8 cellular contexts compared by ENCODE assay signal in genomic region chr5:143106175-143106574, GRCh38.
DNase-seq lines count a peak whose midpoint lies in the region; ATAC-seq, FAIRE-seq and TF ChIP-seq lines count a peak whose summit lies in the region.

No MANE protein-coding gene starts in this region.

- TF ChIP-seq POLR2A in stomach (IDR thresholded peaks at IDR 0.05) (no peak), vagina (IDR thresholded peaks at IDR 0.05) (no peak)

- WGBS in stomach, 5 donors, result 64 to 76% (median 73%) methylated on average over 6 of the region's 6 CpGs

- POLR2A ChIA-PET in activated CD8-positive, alpha-beta T cell treated with anti-CD3 and anti-CD28 coated beads for 36 hours (lab: Charles Lee), result interaction anchor here (0.9 to 1.3 kb wide), 2 partner anchors 10 to 92 kb away, joined by 3 to 6 read pairs; no protein-coding TSS in a partner anchor

- ATAC-seq in activated naive CD8-positive, alpha-beta T cell treated with anti-CD3 and anti-CD28 coated beads, Interleukin-2, amount 50 U/mL, for 24 hours, result no peak
- ATAC-seq in activated CD8-positive, alpha-beta T cell treated with anti-CD3 and anti-CD28 coated beads for 36 hours, result no peak

- no peaks in the 10 kb centered on the region for H3K27me3 ChIP-seq in stomach
- no peaks in the 10 kb centered on the region for H3K27me3 ChIP-seq in vagina

- no peak for DNase-seq in activated naive CD8-positive, alpha-beta T cell treated with anti-CD3 and anti-CD28 coated beads, Interleukin-2, amount 50 U/mL, for 24 hours
- DNase-seq in activated naive CD8-positive, alpha-beta T cell treated with anti-CD3 and anti-CD28 coated beads for 36 hours, result no peak
- DNase-seq in RCC 7860 (ENCODE audit: low spot score), result peak; percentile 72
- DNase-seq in foreskin melanocyte, result peak; percentile 44
- DNase-seq in stomach, result peak; percentile 39
- no peak for DNase-seq in NK-92 treated with Interleukin-12 subunit alpha and Interleukin-12 subunit beta, amount 100 ng/mL, for 24 hours (lab: John Stamatoyannopoulos, UW)
- no peak for DNase-seq in vagina (ENCODE audit: extremely low spot score in 2 of 2)
- no peak for DNase-seq in activated CD8-positive, alpha-beta T cell treated with anti-CD3 and anti-CD28 coated beads for 36 hours

- CTCF ChIA-PET in activated CD8-positive, alpha-beta T cell treated with anti-CD3 and anti-CD28 coated beads for 36 hours (lab: Charles Lee), result no interaction called here

- H3K36me3 ChIP-seq in stomach, result no peaks in the 10 kb centered on the region
- no peaks in the 10 kb centered on the region for H3K36me3 ChIP-seq in vagina

- no peak overlapping the region for H3K4me3 Mint-ChIP-seq in activated naive CD8-positive, alpha-beta T cell treated with anti-CD3 and anti-CD28 coated beads, Interleukin-2, amount 50 U/mL, for 24 hours
- H3K4me3 Mint-ChIP-seq in activated naive CD8-positive, alpha-beta T cell treated with anti-CD3 and anti-CD28 coated beads for 36 hours, result no peak overlapping the region
- H3K4me3 Mint-ChIP-seq in activated CD8-positive, alpha-beta T cell treated with anti-CD3 and anti-CD28 coated beads for 36 hours, result no peak overlapping the region

- H3K36me3 Mint-ChIP-seq in activated naive CD8-positive, alpha-beta T cell treated with anti-CD3 and anti-CD28 coated beads, Interleukin-2, amount 50 U/mL, for 24 hours (ENCODE audit: low read depth), result peaks cover 3% of the 10 kb centered on the region
- H3K36me3 Mint-ChIP-seq in activated naive CD8-positive, alpha-beta T cell treated with anti-CD3 and anti-CD28 coated beads for 36 hours, result peaks cover 18% of the 10 kb centered on the region
- peaks cover 8% of the 10 kb centered on the region for H3K36me3 Mint-ChIP-seq in activated CD8-positive, alpha-beta T cell treated with anti-CD3 and anti-CD28 coated beads for 36 hours (ENCODE audit: low read depth)

- H3K4me1 ChIP-seq in stomach, result peaks cover 6 to 48% (median 32%) of the 10 kb centered on the region in 4 donors
- peaks cover 14% of the 10 kb centered on the region for H3K4me1 ChIP-seq in vagina

- H3K27me3 Mint-ChIP-seq in activated naive CD8-positive, alpha-beta T cell treated with anti-CD3 and anti-CD28 coated beads, Interleukin-2, amount 50 U/mL, for 24 hours, result no peaks in the 10 kb centered on the region
- no peaks in the 10 kb centered on the region for H3K27me3 Mint-ChIP-seq in activated naive CD8-positive, alpha-beta T cell treated with anti-CD3 and anti-CD28 coated beads for 36 hours
- H3K27me3 Mint-ChIP-seq in activated CD8-positive, alpha-beta T cell treated with anti-CD3 and anti-CD28 coated beads for 36 hours, result no peaks in the 10 kb centered on the region

- H3K27ac Mint-ChIP-seq in activated naive CD8-positive, alpha-beta T cell treated with anti-CD3 and anti-CD28 coated beads, Interleukin-2, amount 50 U/mL, for 24 hours, result peak overlapping the region; percentile 47
- no peak overlapping the region for H3K27ac Mint-ChIP-seq in activated naive CD8-positive, alpha-beta T cell treated with anti-CD3 and anti-CD28 coated beads for 36 hours
- no peak overlapping the region for H3K27ac Mint-ChIP-seq in activated CD8-positive, alpha-beta T cell treated with anti-CD3 and anti-CD28 coated beads for 36 hours

- no peak for TF ChIP-seq EP300 in stomach (IDR thresholded peaks at IDR 0.05)

- peaks cover 31% of the 10 kb centered on the region for H3K4me1 Mint-ChIP-seq in activated naive CD8-positive, alpha-beta T cell treated with anti-CD3 and anti-CD28 coated beads, Interleukin-2, amount 50 U/mL, for 24 hours
- H3K4me1 Mint-ChIP-seq in activated naive CD8-positive, alpha-beta T cell treated with anti-CD3 and anti-CD28 coated beads for 36 hours, result peaks cover 22% of the 10 kb centered on the region
- peaks cover 26% of the 10 kb centered on the region for H3K4me1 Mint-ChIP-seq in activated CD8-positive, alpha-beta T cell treated with anti-CD3 and anti-CD28 coated beads for 36 hours (ENCODE audit: low read depth)

- no peaks in the 10 kb centered on the region for H3K9me3 ChIP-seq in stomach
- H3K9me3 ChIP-seq in vagina, result no peaks in the 10 kb centered on the region

- H3K9me3 Mint-ChIP-seq in activated naive CD8-positive, alpha-beta T cell treated with anti-CD3 and anti-CD28 coated beads, Interleukin-2, amount 50 U/mL, for 24 hours, result no peaks in the 10 kb centered on the region
- peaks cover 4% of the 10 kb centered on the region for H3K9me3 Mint-ChIP-seq in activated naive CD8-positive, alpha-beta T cell treated with anti-CD3 and anti-CD28 coated beads for 36 hours
- no peaks in the 10 kb centered on the region for H3K9me3 Mint-ChIP-seq in activated CD8-positive, alpha-beta T cell treated with anti-CD3 and anti-CD28 coated beads for 36 hours

- FAIRE-seq in RCC 7860 (lab: Jason Lieb, UNC), result peak; percentile 71

- H3K27ac ChIP-seq in stomach, result no peak overlapping the region
- no peak overlapping the region for H3K27ac ChIP-seq in vagina

- intact Hi-C loops in stomach (cut with DNase I; ENCODE audit: low total_unique reads), result no loop called here
- intact Hi-C loops in vagina (cut with DNase I), result no loop called here
- intact Hi-C loops in activated CD8-positive, alpha-beta T cell treated with anti-CD3 and anti-CD28 coated beads for 36 hours (cut with micrococcal nuclease), result no loop called here

- H3K4me3 ChIP-seq in stomach (no peak overlapping the region), vagina (no peak overlapping the region)

- peak in 3 of 7 experiments; percentile 9 to 33 (median 16) for TF ChIP-seq CTCF in stomach (IDR thresholded peaks at IDR 0.05)
- no peak for TF ChIP-seq CTCF in vagina (IDR thresholded peaks at IDR 0.05)
- TF ChIP-seq CTCF in activated CD8-positive, alpha-beta T cell treated with anti-CD3 and anti-CD28 coated beads for 36 hours (IDR thresholded peaks at IDR 0.05), result no peak

Comparison
In these comparisons a context has a peak if more than half of its experiments do, and no peak if none do; other contexts are left out.
1. DNase-seq: peak in RCC 7860 (single experiment), foreskin melanocyte (single experiment) and stomach (single experiment); none in activated naive CD8-positive, alpha-beta T cell treated with anti-CD3 and anti-CD28 coated beads, Interleukin-2, amount 50 U/mL, for 24 hours (single experiment), activated naive CD8-positive, alpha-beta T cell treated with anti-CD3 and anti-CD28 coated beads for 36 hours (single experiment), NK-92 treated with Interleukin-12 subunit alpha and Interleukin-12 subunit beta, amount 100 ng/mL, for 24 hours (single experiment), vagina (0 of 2) and activated CD8-positive, alpha-beta T cell treated with anti-CD3 and anti-CD28 coated beads for 36 hours (single experiment).